Comparison of ENCODE assay signal across 1 cellular context in genomic region chrX:37745354-37745753, GRCh38.
TF ChIP-seq lines count a peak whose summit lies in the region.

No MANE protein-coding gene starts in this region.

TF ChIP-seq in neural cell, 6 proteins besides CTCF, POLR2A, EP300 and RAD21:
- TF ChIP-seq EZH2 (IDR thresholded peaks at IDR 0.05; ENCODE audit: borderline replicate concordance, insufficient read depth, low read length, poor library complexity, severe bottlenecking): no peak
- TF ChIP-seq SMC3 (conservative IDR thresholded peaks at IDR 0.05; ENCODE audit: poor library complexity): peak; percentile 84
TF ChIP-seq in neural cell: peak in this region for 1.
